Comparison of ENCODE assay signal across 8 cellular contexts in the genomic region with DNA sequence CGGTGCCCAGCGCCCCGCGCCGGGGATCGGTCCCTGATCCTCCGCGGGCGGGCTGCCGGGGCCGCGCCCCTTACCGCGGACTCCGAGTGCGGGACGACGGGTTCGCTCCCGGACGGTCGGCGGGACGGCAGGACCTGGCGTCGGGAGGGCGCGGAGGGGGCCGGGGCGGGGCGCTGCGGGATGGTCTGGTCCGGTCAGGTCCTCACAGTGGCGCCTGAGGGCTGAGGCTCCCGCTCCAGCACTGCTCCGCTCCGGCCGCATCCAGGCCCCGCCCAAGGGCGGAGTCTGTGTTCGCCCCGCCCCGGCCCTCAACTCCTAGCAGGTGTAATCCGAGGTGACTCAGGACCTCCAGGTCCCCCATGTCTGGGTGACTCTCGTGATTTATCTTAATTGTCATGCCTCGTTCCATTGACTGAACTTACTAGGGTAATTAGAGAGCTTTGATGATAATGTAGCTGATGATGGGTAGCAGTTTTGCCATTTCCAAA. TPM values are rescaled to one million over a fixed set of nuclear protein-coding genes. Genes with fewer than 3 reads are reported as not detected.
DNase-seq lines count a peak whose midpoint lies in the region; ATAC-seq and TF ChIP-seq lines count a peak whose summit lies in the region.

A gene with protein sequence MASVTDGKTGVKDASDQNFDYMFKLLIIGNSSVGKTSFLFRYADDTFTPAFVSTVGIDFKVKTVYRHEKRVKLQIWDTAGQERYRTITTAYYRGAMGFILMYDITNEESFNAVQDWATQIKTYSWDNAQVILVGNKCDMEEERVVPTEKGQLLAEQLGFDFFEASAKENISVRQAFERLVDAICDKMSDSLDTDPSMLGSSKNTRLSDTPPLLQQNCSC (minus strand): TSS at position 223 of the 488 bp plus-strand sequence. CDS start 13,583 bp downstream, outside the sequence.

- H3K27me3 Mint-ChIP-seq in HFFc6 (ENCODE audit: insufficient read depth) = peaks cover 6% of the 10 kb centered on the region

- H3K9me3 Mint-ChIP-seq in HFFc6 = no peaks in the 10 kb centered on the region

- peaks cover 26% of the 10 kb centered on the region for H3K36me3 Mint-ChIP-seq in HFFc6 (ENCODE audit: low read depth)

- H3K27ac Mint-ChIP-seq in HFFc6 = peak within 1 kb of the TSS; percentile 61

- peak; percentile 94 for ATAC-seq in left lobe of liver
- no peak for ATAC-seq in GM19351 (IDR thresholded peaks at IDR 0.05; ENCODE audit: unreplicated experiment)

- peak within 1 kb of the TSS; percentile 89 for H3K4me3 Mint-ChIP-seq in HFFc6

- peak; percentile 78 for DNase-seq in EH (ENCODE audit: low read depth)
- DNase-seq in HFFc6 = peak; percentile 52
- peak; percentile 86 for DNase-seq in NCI-H2029 (lab: John Stamatoyannopoulos, UW)
- DNase-seq in activated CD4-positive, CD25-positive, alpha-beta regulatory T cell treated with anti-CD3 and anti-CD28 coated beads, Interleukin-2, amount 50 U/mL, for 16 hours (ENCODE audit: low read depth, low spot score) = peak; percentile 23
- DNase-seq in cerebellum (ENCODE audit: low spot score) = peak; percentile 42
- peak; percentile 51 for DNase-seq in left lobe of liver (ENCODE audit: low spot score)
- peak; percentile 35 to 82 (median 67) for DNase-seq in stimulated activated CD4-positive, alpha-beta T cell treated with anti-CD3 and anti-CD28 coated beads, TNF-alpha, amount 100 ng/mL, for 1 hour (ENCODE audit: low read depth in 3 of 3, low spot score in 1 of 3)

- TF ChIP-seq CTCF in HFFc6 (IDR thresholded peaks at IDR 0.05) = no peak; the same call in 1 of the 2 replicates

- peaks cover 40% of the 10 kb centered on the region for H3K4me1 Mint-ChIP-seq in HFFc6 (ENCODE audit: low read depth)

RNA-seq across cellular contexts. Expression of the gene that starts here (rescaled TPM):
- total RNA-seq in HFFc6 (2021; fragmentation: NEBNext Ultra II Directional; extraction: Animal tissue kit (Norgen Biotek cat#: 25700)) = 100 to 1,000 TPM; 138 to 174 (median 157) TPM
- total RNA-seq in cerebellum = 22.4 TPM
- total RNA-seq in left lobe of liver = 0.15 TPM

Comparison
In these comparisons a context has a peak if more than half of its experiments do, and no peak if none do; other contexts are left out.
1. RNA of the gene that starts here (total RNA-seq): 138 to 174 TPM in HFFc6 and 22.4 TPM in cerebellum (single experiment); 0.15 TPM in left lobe of liver (single experiment); every median in the first group is over 10 times any median in the second.
2. Peak in DNase-seq and ATAC-seq in left lobe of liver; RNA of the gene not detected or under 1 TPM.
3. DNase-seq: peak in every context shown above with its lines; median percentile 86 in NCI-H2029; 78 in EH; 67 in stimulated activated CD4-positive, alpha-beta T cell treated with anti-CD3 and anti-CD28 coated beads, TNF-alpha, amount 100 ng/mL, for 1 hour; 52 in HFFc6; 51 in left lobe of liver; 42 in cerebellum; 23 in activated CD4-positive, CD25-positive, alpha-beta regulatory T cell treated with anti-CD3 and anti-CD28 coated beads, Interleukin-2, amount 50 U/mL, for 16 hours.